Comparison of ENCODE assay signal across 8 cellular contexts in the genomic region with DNA sequence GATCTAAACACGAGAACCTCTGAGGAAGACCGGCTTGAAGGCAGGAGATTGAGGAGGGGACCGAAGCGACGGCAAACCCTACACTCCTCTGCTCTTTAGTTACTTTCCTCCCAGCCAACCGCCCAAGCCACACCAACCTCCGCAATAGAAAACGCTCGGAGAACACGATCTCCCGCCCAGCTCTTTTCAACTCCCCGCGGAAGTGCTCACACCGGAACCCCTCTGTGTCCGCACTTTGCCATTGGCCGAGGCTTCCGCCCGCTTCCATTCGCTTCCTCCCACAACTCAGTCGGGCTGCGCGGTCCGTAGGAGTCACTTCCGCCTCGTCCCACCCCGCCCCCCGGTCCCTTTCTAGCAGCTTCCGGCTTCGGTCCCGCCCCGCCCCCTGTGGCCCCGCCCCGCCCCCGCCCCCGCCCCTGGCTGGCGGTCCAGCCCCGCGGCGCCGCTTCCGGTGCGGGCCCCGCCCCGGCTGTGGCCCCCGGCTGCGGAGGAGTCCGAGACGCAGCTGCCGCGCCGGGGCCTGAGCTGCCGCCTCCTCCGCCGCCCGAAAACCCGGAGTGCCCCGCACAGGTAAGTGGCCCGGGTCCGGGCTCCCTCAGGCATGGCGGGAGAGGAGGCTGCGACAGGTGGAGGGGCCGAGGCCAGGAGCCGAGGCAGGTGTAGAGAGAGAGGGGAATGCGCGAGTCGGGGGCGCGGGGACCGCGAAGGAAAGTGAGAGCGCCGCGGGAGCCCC. TPM values are rescaled to one million over a fixed set of nuclear protein-coding genes. Genes with fewer than 3 reads are reported as not detected.
DNase-seq lines count a peak whose midpoint lies in the region; ATAC-seq and TF ChIP-seq lines count a peak whose summit lies in the region.

A gene with protein sequence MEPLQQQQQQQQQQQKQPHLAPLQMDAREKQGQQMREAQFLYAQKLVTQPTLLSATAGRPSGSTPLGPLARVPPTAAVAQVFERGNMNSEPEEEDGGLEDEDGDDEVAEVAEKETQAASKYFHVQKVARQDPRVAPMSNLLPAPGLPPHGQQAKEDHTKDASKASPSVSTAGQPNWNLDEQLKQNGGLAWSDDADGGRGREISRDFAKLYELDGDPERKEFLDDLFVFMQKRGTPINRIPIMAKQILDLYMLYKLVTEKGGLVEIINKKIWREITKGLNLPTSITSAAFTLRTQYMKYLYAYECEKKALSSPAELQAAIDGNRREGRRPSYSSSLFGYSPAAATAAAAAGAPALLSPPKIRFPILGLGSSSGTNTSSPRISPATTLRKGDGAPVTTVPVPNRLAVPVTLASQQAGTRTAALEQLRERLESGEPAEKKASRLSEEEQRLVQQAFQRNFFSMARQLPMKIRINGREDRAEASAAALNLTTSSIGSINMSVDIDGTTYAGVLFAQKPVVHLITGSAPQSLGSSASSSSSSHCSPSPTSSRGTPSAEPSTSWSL (plus strand): TSS at position 460 of the 733 bp plus-strand sequence. CDS start 2,717 bp downstream, outside the sequence.

- POLR2A ChIA-PET in T-cell (lab: Charles Lee), result interaction anchor here (0.5 to 0.7 kb wide), 4 partner anchors 76 to 913 kb away, joined by 3 to 6 read pairs (median 3); no protein-coding TSS in a partner anchor

- WGBS in heart right ventricle, 2 donors, result 0 to 1% methylated on average over 71 to 73 of the region's 73 CpGs

- H3K27ac ChIP-seq in heart right ventricle, result peak within 1 kb of the TSS in 9 of 10 donors; percentile 60 to 93 (median 79)

- peak within 1 kb of the TSS; percentile 89 for H3K4me3 ChIP-seq in adipocyte (ENCODE audit: low read length)
- peak within 1 kb of the TSS; percentile 80 to 97 (median 92) for H3K4me3 ChIP-seq in heart right ventricle

- CTCF ChIA-PET in T-cell (lab: Charles Lee), result interaction anchor here (0.6 to 1.2 kb wide), 8 partner anchors 14 to 239 kb away, joined by 3 to 8 read pairs (median 4); a partner anchor contains a TSS

- H3K9me3 Mint-ChIP-seq in T-cell, result no peaks in the 10 kb centered on the region
- H3K9me3 Mint-ChIP-seq in type B pancreatic cell, result no peaks in the 10 kb centered on the region

- H3K27me3 ChIP-seq in adipocyte (replicated peaks; ENCODE audit: control insufficient read depth, insufficient read depth, low read length) (no peaks in the 10 kb centered on the region), heart right ventricle (no peaks in the 10 kb centered on the region)

- peaks cover 27% of the 10 kb centered on the region for H3K4me1 ChIP-seq in adipocyte (ENCODE audit: control insufficient read depth, insufficient read depth, low read length)
- peaks cover 7 to 49% (median 29%) of the 10 kb centered on the region in 9 donors for H3K4me1 ChIP-seq in heart right ventricle

- H3K36me3 Mint-ChIP-seq in T-cell, result no peaks in the 10 kb centered on the region
- H3K36me3 Mint-ChIP-seq in type B pancreatic cell, result peaks cover 5% of the 10 kb centered on the region

- peak within 1 kb of the TSS; percentile 87 for H3K9ac ChIP-seq in adipocyte (ENCODE audit: low read length)

- H3K4me3 Mint-ChIP-seq in T-cell, result peak within 1 kb of the TSS; percentile 94 to 96 (median 95)
- H3K4me3 Mint-ChIP-seq in type B pancreatic cell, result peak within 1 kb of the TSS; percentile 96

- TF ChIP-seq CTCF in GM13976 (IDR thresholded peaks at IDR 0.05; ENCODE audit: borderline replicate concordance, control extremely low read depth, extremely low read depth, insufficient read depth, missing control alignments), result no peak
- TF ChIP-seq CTCF in heart right ventricle (IDR thresholded peaks at IDR 0.05), result no peak
- no peak for TF ChIP-seq CTCF in type B pancreatic cell (conservative IDR thresholded peaks at IDR 0.05)

- in situ Hi-C loops in GM13976 (cut with MboI; ENCODE audit: low sequenced_read_pairs, unreplicated experiment), result no loop called here

- peak; percentile 69 for ATAC-seq in HG02870 (IDR thresholded peaks at IDR 0.05; ENCODE audit: unreplicated experiment)
- peak; percentile 86 to 92 (median 89) for ATAC-seq in T-cell (replicated peaks in 1 of 4)
- ATAC-seq in heart right ventricle, result peak; percentile 98 to 100 (median 99)

- H3K27ac Mint-ChIP-seq in T-cell (peak within 1 kb of the TSS; percentile 92 to 96), type B pancreatic cell (peak within 1 kb of the TSS; percentile 96)

- H3K27me3 Mint-ChIP-seq in T-cell (no peaks in the 10 kb centered on the region), type B pancreatic cell (peaks cover 8% of the 10 kb centered on the region)

- no peaks in the 10 kb centered on the region for H3K9me3 ChIP-seq in adipocyte (ENCODE audit: control insufficient read depth, low read length)
- H3K9me3 ChIP-seq in heart right ventricle, result no peaks in the 10 kb centered on the region

- H3K4me1 Mint-ChIP-seq in T-cell (peaks cover 52 to 62% (median 53%) of the 10 kb centered on the region in 3 donors), type B pancreatic cell (ENCODE audit: unreplicated experiment) (peaks cover 38% of the 10 kb centered on the region)

- H3K36me3 ChIP-seq in adipocyte (ENCODE audit: control insufficient read depth, insufficient read depth, low read length, severe bottlenecking) (no peaks in the 10 kb centered on the region), heart right ventricle (peaks cover 0 to 9% (median 0%) of the 10 kb centered on the region in 9 donors)

- DNase-seq in GM13976 (ENCODE audit: low spot score), result peak; percentile 95
- peak; percentile 84 for DNase-seq in NCI-H146 treated with DMSO at 0.1 percent for 48 hours (lab: John Stamatoyannopoulos, UW; ENCODE audit: unreplicated experiment)
- peak; percentile 84 to 96 (median 93) for DNase-seq in T-cell
- DNase-seq in adipocyte (ENCODE audit: low read depth), result peak; percentile 99
- DNase-seq in heart right ventricle, result peak; percentile 97 to 98
- peak; percentile 96 for DNase-seq in pons (ENCODE audit: low spot score)
- peak; percentile 95 for DNase-seq in type B pancreatic cell (ENCODE audit: extremely low spot score, unreplicated experiment)

- intact Hi-C loops in heart right ventricle (cut with DNase I), result loop anchor here (2.0 to 5.0 kb wide), 7 partner anchors 56 to 80 kb away; a partner anchor contains a TSS

RNA-seq across cellular contexts. Expression of the gene that starts here (rescaled TPM):
- total RNA-seq in T-cell (10 to 100 TPM; 36.2 to 48.7 (median 42.9) TPM), heart right ventricle (1 to 10 TPM; 1.2 to 3.7 (median 2.4) TPM), type B pancreatic cell (ENCODE audit: low replicate concordance) (25.8 and 28.8 TPM in 2 replicates)
- 1 to 10 TPM; 1.4 to 3.0 TPM for polyA plus RNA-seq in heart right ventricle

Comparison
In these comparisons a context has a peak if more than half of its experiments do, and no peak if none do; other contexts are left out.
1. Peak in every context shown above with its lines: DNase-seq, ATAC-seq, H3K4me3 ChIP-seq and H3K27ac ChIP-seq.